13 cellular contexts compared by ENCODE assay signal in genomic region chr7:26182706-26183105, GRCh38. TPM values are rescaled to one million over a fixed set of nuclear protein-coding genes. Genes with fewer than 3 reads are reported as not detected.
DNase-seq lines count a peak whose midpoint lies in the region; ATAC-seq and TF ChIP-seq lines count a peak whose summit lies in the region.
"Had no signal": no experiment of that assay in that cellular context is flagged by ENCODE, and none has a peak within 500 bp of the region (broad histone marks: within the 10 kb centered on the region; RNA-seq: fewer than 3 reads in every experiment).

No MANE protein-coding gene starts in this region.

- peaks cover 5% of the 10 kb centered on the region for H3K9me3 Mint-ChIP-seq in endodermal cell

- H3K27ac ChIP-seq in cardiac muscle cell, result peak overlapping the region; percentile 64
- H3K27ac ChIP-seq in right atrium auricular region, result no peak overlapping the region
- H3K27ac ChIP-seq in endodermal cell (ENCODE audit: low read depth, low read length), result no peak overlapping the region
- H3K27ac ChIP-seq in stomach smooth muscle (ENCODE audit: low read length), result peak overlapping the region; percentile 11
- H3K27ac ChIP-seq in upper lobe of right lung, result no peak overlapping the region

- DNase-seq in cardiac muscle cell (ENCODE audit: low read depth in 1 of 2, low spot score in 1 of 2) (no peak), right atrium auricular region (ENCODE audit: low spot score) (no peak), NCI-H69 (lab: John Stamatoyannopoulos, UW) (peak; percentile 40), endodermal cell (no peak), NCI-H146 (lab: John Stamatoyannopoulos, UW) (no peak), upper lobe of right lung (no peak)
- DNase-seq: activated CD4-positive, alpha-beta T cell treated with anti-CD3 and anti-CD28 coated beads, Interleukin-2, amount 50 U/mL, for 1 hour; activated gamma-delta T cell treated with Interleukin-2 at 50 U/mL for 16 hours; NCI-H1092; NCI-H524; stimulated activated CD4-positive, alpha-beta T cell treated with anti-CD3 and anti-CD28 coated beads, Interleukin-2, amount 100 ng/mL, for 24 hours had no signal

- 90 to 96% methylated on average over 4 to 8 of the region's 8 CpGs for WGBS in endodermal cell (ENCODE audit: insufficient coverage in 1 of 2, insufficient read length in 1 of 2), 2 experiments

- peak overlapping the region; percentile 44 for H3K27ac Mint-ChIP-seq in endodermal cell

- H3K4me1 ChIP-seq in cardiac muscle cell (ENCODE audit: low read depth) (no peaks in the 10 kb centered on the region), right atrium auricular region (peaks cover 0 to 23% of the 10 kb centered on the region in 2 donors), endodermal cell (ENCODE audit: control insufficient read depth, insufficient read depth, low read length) (no peaks in the 10 kb centered on the region), stomach smooth muscle (ENCODE audit: control insufficient read depth, insufficient read depth, low read length) (peaks cover 8% of the 10 kb centered on the region), upper lobe of right lung (peaks cover 19% of the 10 kb centered on the region)

- no peak for TF ChIP-seq CTCF in cardiac muscle cell (IDR thresholded peaks at IDR 0.05; ENCODE audit: low read depth, low read length)
- no peak for TF ChIP-seq CTCF in right atrium auricular region (IDR thresholded peaks at IDR 0.05)
- no peak for TF ChIP-seq CTCF in endodermal cell (conservative IDR thresholded peaks at IDR 0.05)
- TF ChIP-seq CTCF in upper lobe of right lung (IDR thresholded peaks at IDR 0.05), result no peak

- H3K9me3 ChIP-seq in cardiac muscle cell (ENCODE audit: low read depth), result no peaks in the 10 kb centered on the region
- H3K9me3 ChIP-seq in right atrium auricular region, result no peaks in the 10 kb centered on the region
- H3K9me3 ChIP-seq in endodermal cell (ENCODE audit: control insufficient read depth, low read length), result no peaks in the 10 kb centered on the region
- no peaks in the 10 kb centered on the region for H3K9me3 ChIP-seq in stomach smooth muscle (ENCODE audit: control insufficient read depth in 2 of 2, low read length in 2 of 2)
- no peaks in the 10 kb centered on the region for H3K9me3 ChIP-seq in upper lobe of right lung

- intact Hi-C loops in upper lobe of right lung (cut with DNase I), result no loop called here

- H3K4me3 ChIP-seq in cardiac muscle cell (no peak overlapping the region), right atrium auricular region (no peak overlapping the region), endodermal cell (ENCODE audit: low read length) (no peak overlapping the region), stomach smooth muscle (ENCODE audit: low read length in 2 of 2) (no peak overlapping the region), upper lobe of right lung (no peak overlapping the region)

- H3K36me3 ChIP-seq in cardiac muscle cell (no peaks in the 10 kb centered on the region), right atrium auricular region (peaks cover 17% of the 10 kb centered on the region), endodermal cell (ENCODE audit: control insufficient read depth, insufficient read depth, low read length) (peaks cover 14% of the 10 kb centered on the region), stomach smooth muscle (ENCODE audit: control insufficient read depth in 2 of 2, insufficient read depth in 2 of 2, low read length in 2 of 2) (peaks cover 4% of the 10 kb centered on the region in 2 donors), upper lobe of right lung (no peaks in the 10 kb centered on the region)

- H3K27me3 ChIP-seq in cardiac muscle cell (no peaks in the 10 kb centered on the region), right atrium auricular region (no peaks in the 10 kb centered on the region), endodermal cell (ENCODE audit: control insufficient read depth, insufficient read depth, low read length, poor library complexity, severe bottlenecking) (no peaks in the 10 kb centered on the region), stomach smooth muscle (ENCODE audit: control insufficient read depth in 1 of 2, insufficient read depth in 2 of 2, low read length in 2 of 2) (peaks cover 0 to 2% of the 10 kb centered on the region in 2 donors), upper lobe of right lung (no peaks in the 10 kb centered on the region)

- peaks cover 36% of the 10 kb centered on the region for H3K36me3 Mint-ChIP-seq in endodermal cell (ENCODE audit: low read depth)

- ATAC-seq in GM21526 (IDR thresholded peaks at IDR 0.05; ENCODE audit: low FRiP score, unreplicated experiment), result no peak
- no peak for ATAC-seq in upper lobe of right lung

- no peak overlapping the region for H3K9ac ChIP-seq in endodermal cell (ENCODE audit: extremely low read depth, low read length, poor library complexity, severe bottlenecking)
- H3K9ac ChIP-seq in stomach smooth muscle (ENCODE audit: low read length in 2 of 2), result no peak overlapping the region

- H3K4me1 Mint-ChIP-seq in endodermal cell, result peaks cover 14% of the 10 kb centered on the region

- H3K4me3 Mint-ChIP-seq in endodermal cell, result no peak overlapping the region

- no peaks in the 10 kb centered on the region for H3K27me3 Mint-ChIP-seq in endodermal cell (ENCODE audit: insufficient read depth)

RNA-seq across cellular contexts. Expression of gene HNRNPA2B1, which starts 17.8 kb away (rescaled TPM):
- 247 and 450 TPM in 2 replicates for total RNA-seq in cardiac muscle cell
- 880 and 1,016 TPM in 2 replicates for polyA plus RNA-seq in cardiac muscle cell
- total RNA-seq in right atrium auricular region, result 100 to 1,000 TPM; 124 to 160 TPM
- 1,000 to 10,000 TPM in 1 of 2 donors, 100 to 1,000 TPM in 1; 913 to 1,007 TPM for total RNA-seq in endodermal cell
- polyA plus RNA-seq in endodermal cell (2013, experiment 1 of 2), result 1,106 TPM
- polyA plus RNA-seq in endodermal cell (2013, experiment 2 of 2), result 1,007 TPM
- total RNA-seq in upper lobe of right lung, result 343 TPM

RNA-seq across cellular contexts. Expression of gene CBX3, which starts 18.8 kb away (rescaled TPM):
- 188 and 223 TPM in 2 replicates for total RNA-seq in cardiac muscle cell
- 213 and 266 TPM in 2 replicates for polyA plus RNA-seq in cardiac muscle cell
- total RNA-seq in right atrium auricular region, result 10 to 100 TPM; 37.9 to 43.3 TPM
- 100 to 1,000 TPM; 213 to 219 TPM for total RNA-seq in endodermal cell
- polyA plus RNA-seq in endodermal cell (2013, experiment 1 of 2), result 277 TPM
- polyA plus RNA-seq in endodermal cell (2013, experiment 2 of 2), result 276 TPM
- total RNA-seq in upper lobe of right lung, result 83.8 TPM

RNA-seq across cellular contexts. Expression of gene NFE2L3, which starts 30.7 kb away (rescaled TPM):
- 2.1 TPM in 2 replicates for total RNA-seq in cardiac muscle cell
- polyA plus RNA-seq in cardiac muscle cell, result 2.1 and 3.8 TPM in 2 replicates
- 1 to 10 TPM in 1 of 2 donors, under 1 TPM in 1; 0.63 to 1.8 TPM for total RNA-seq in right atrium auricular region
- 10 to 100 TPM; 20.2 to 48.4 TPM for total RNA-seq in endodermal cell
- polyA plus RNA-seq in endodermal cell (2013, experiment 1 of 2), result 14.4 TPM
- polyA plus RNA-seq in endodermal cell (2013, experiment 2 of 2), result 11.3 TPM
- 4.1 TPM for total RNA-seq in upper lobe of right lung

Comparison
In these comparisons a context has a peak if more than half of its experiments do, and no peak if none do; other contexts are left out.
1. H3K27ac ChIP-seq: peak in cardiac muscle cell (single experiment) and stomach smooth muscle (single experiment); none in right atrium auricular region (0 of 2), endodermal cell (single experiment) and upper lobe of right lung (single experiment).